In the genomic region with DNA sequence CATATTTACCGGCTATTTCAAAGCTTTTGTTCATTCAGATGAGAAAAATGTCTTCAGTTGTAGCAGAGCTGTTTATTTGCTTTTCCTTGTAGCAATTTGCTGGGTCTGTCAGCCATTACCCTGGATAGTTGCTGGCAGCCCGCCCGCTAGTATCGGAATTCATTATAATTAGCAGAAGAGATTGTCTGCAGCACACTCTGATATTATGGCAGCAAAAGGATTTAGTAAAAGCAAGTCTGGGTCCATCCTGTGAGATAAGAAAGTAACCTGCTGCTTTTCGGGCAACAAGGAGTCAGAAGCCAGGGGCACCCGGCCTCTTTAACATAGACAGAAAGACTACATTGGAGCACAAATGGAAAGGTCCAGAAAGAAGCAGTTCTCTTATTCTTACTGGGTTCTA, we compare ENCODE assay signal across 16 cellular contexts.
"Had no signal": no experiment of that assay in that cellular context is flagged by ENCODE, and none has a peak within 500 bp of the region (broad histone marks: within the 10 kb centered on the region; RNA-seq: fewer than 3 reads in every experiment).

No MANE protein-coding gene starts in this region.

- H3K4me3 ChIP-seq: heart left ventricle, pancreas, stomach, uterus had no signal

- H3K4me1 ChIP-seq: heart left ventricle, pancreas, stomach, uterus had no signal

- H3K27me3 ChIP-seq: heart left ventricle, pancreas, stomach, uterus had no signal

- DNase-seq: effector CD4-positive, alpha-beta T cell; foreskin melanocyte; heart left ventricle; hippocampal formation; kidney glomerular epithelial cell; mesendoderm; naive B cell; occipital lobe; pancreas; right cardiac atrium; small intestine; stimulated activated CD4-positive, alpha-beta T cell treated with anti-CD3 and anti-CD28 coated beads, Interleukin-12 subunit alpha, Interleukin-12 subunit beta, amount 100 ng/mL, for 4 hours; stimulated activated naive CD4-positive, alpha-beta T cell; stomach; substantia nigra; uterus had no signal

- H3K9me3 ChIP-seq: heart left ventricle, pancreas, stomach, uterus had no signal

- ATAC-seq: heart left ventricle, pancreas, right cardiac atrium had no signal

- H3K27ac ChIP-seq: heart left ventricle, pancreas, stomach, uterus had no signal

- H3K36me3 ChIP-seq: uterus had no signal
